In genomic region chr2:216389565-216389964, GRCh38 we compare ENCODE assay signal across 26 cellular contexts. TPM values are rescaled to one million over a fixed set of nuclear protein-coding genes. Genes with fewer than 3 reads are reported as not detected.
DNase-seq lines count a peak whose midpoint lies in the region; ATAC-seq and TF ChIP-seq lines count a peak whose summit lies in the region.
"Had no signal": no experiment of that assay in that cellular context is flagged by ENCODE, and none has a peak within 500 bp of the region (broad histone marks: within the 10 kb centered on the region; RNA-seq: fewer than 3 reads in every experiment).

No MANE protein-coding gene starts in this region.

- no peak overlapping the region for H2BK15ac ChIP-seq in IMR-90 (ENCODE audit: low read depth, low read length)

- H3K9me1 ChIP-seq in IMR-90 (ENCODE audit: insufficient read depth, low read length) = no peaks in the 10 kb centered on the region; the same call in 1 of the 2 replicates

- CTCF ChIA-PET in IMR-90 (lab: Yijun Ruan, JAX) = interaction anchor here (0.6 to 1.1 kb wide), 3 partner anchors 12 to 17 kb away, joined by 3 to 5 read pairs (median 4); partner anchors contain the start of gene MARCHF4

- ATAC-seq in IMR-90 (ENCODE audit: low read depth) (no peak), HG03439 (IDR thresholded peaks at IDR 0.05; ENCODE audit: unreplicated experiment) (no peak), HG02763 (IDR thresholded peaks at IDR 0.05; ENCODE audit: unreplicated experiment) (no peak)
- ATAC-seq: CD8-positive, alpha-beta T cell; GM12878; left colon; stimulated activated naive B cell treated with anti-CD40 and anti-IgM and Interleukin-4, amounts not matched to agents 10 μg/mL and 1 μg/mL and 100 μg/mL, for 72 hours; WTC11 had no signal

- H3K4ac ChIP-seq in IMR-90 (ENCODE audit: low read depth, low read length) = no peak overlapping the region

- no peak overlapping the region for H3K56ac ChIP-seq in IMR-90 (ENCODE audit: extremely low read depth, insufficient read depth, low read length)

- TF ChIP-seq CTCF in IMR-90 (conservative IDR thresholded peaks at IDR 0.05; ENCODE audit: low read depth, low read length) = no peak
- no peak for TF ChIP-seq CTCF in fibroblast of lung (conservative IDR thresholded peaks at IDR 0.05 in 1 of 2, IDR thresholded peaks at IDR 0.05 in 1 of 2; ENCODE audit: low read depth in 1 of 2, low read length in 2 of 2)
- no peak for TF ChIP-seq CTCF in hepatocyte (IDR thresholded peaks at IDR 0.05; ENCODE audit: poor library complexity)

- no peak overlapping the region for H2BK5ac ChIP-seq in IMR-90 (ENCODE audit: low read depth, low read length, poor library complexity, severe bottlenecking)

- H4K20me1 ChIP-seq in IMR-90 (ENCODE audit: insufficient read depth, low read length) (no peaks in the 10 kb centered on the region), fibroblast of lung (ENCODE audit: control insufficient read depth, extremely low read depth, insufficient read depth, low read length) (no peaks in the 10 kb centered on the region), hepatocyte (ENCODE audit: insufficient read depth, poor library complexity, severe bottlenecking) (no peaks in the 10 kb centered on the region)

- H3K9me3 ChIP-seq in IMR-90 (ENCODE audit: control insufficient read depth, insufficient read depth, low read length) (no peaks in the 10 kb centered on the region; the same call in 1 of the 2 replicates), fibroblast of lung (ENCODE audit: control insufficient read depth, insufficient read depth, low read depth, low read length) (no peaks in the 10 kb centered on the region), hepatocyte (ENCODE audit: low read depth) (no peaks in the 10 kb centered on the region)
- H3K9me3 ChIP-seq: adrenal gland, SJSA1 had no signal

- no peaks in the 10 kb centered on the region for H3K36me3 ChIP-seq in IMR-90 (ENCODE audit: control insufficient read depth, insufficient read depth, low read length)
- no peaks in the 10 kb centered on the region for H3K36me3 ChIP-seq in fibroblast of lung (ENCODE audit: control insufficient read depth, insufficient read depth, low read length)
- no peaks in the 10 kb centered on the region for H3K36me3 ChIP-seq in hepatocyte (replicated peaks; ENCODE audit: insufficient read depth, low read depth)
- H3K36me3 ChIP-seq: adrenal gland, cardiac muscle cell, SJSA1 had no signal

- H3K4me3 ChIP-seq in IMR-90 (ENCODE audit: insufficient read depth, low read depth, low read length) = no peak overlapping the region
- H3K4me3 ChIP-seq in fibroblast of lung (replicated peaks in 1 of 4; ENCODE audit: control extremely low read depth in 1 of 4, insufficient read depth in 1 of 4, low read depth in 3 of 4, low read length in 4 of 4) = no peak overlapping the region
- H3K4me3 ChIP-seq in hepatocyte = no peak overlapping the region
- H3K4me3 ChIP-seq: adrenal gland, cardiac muscle cell, GM12878, PC-9, SJSA1, skin epidermis had no signal

- H4K8ac ChIP-seq in IMR-90 (ENCODE audit: low read depth in 2 of 2, low read length in 2 of 2) = no peak overlapping the region

- H3K4me1 ChIP-seq in IMR-90 (ENCODE audit: control insufficient read depth, insufficient read depth, low read length) (no peaks in the 10 kb centered on the region), fibroblast of lung (ENCODE audit: control insufficient read depth, extremely low read depth, insufficient read depth, low read length) (no peaks in the 10 kb centered on the region), hepatocyte (ENCODE audit: insufficient read depth) (no peaks in the 10 kb centered on the region)
- H3K4me1 ChIP-seq: adrenal gland had no signal

- dilution Hi-C loops in IMR-90 (cut with HindIII; ENCODE audit: low sequenced_read_pairs, unreplicated experiment) = no loop called here

- H2AFZ ChIP-seq in IMR-90 (replicated peaks; ENCODE audit: low read length, poor library complexity) = no peak overlapping the region
- H2AFZ ChIP-seq in fibroblast of lung (ENCODE audit: low read length) = no peak overlapping the region
- H2AFZ ChIP-seq in hepatocyte = no peak overlapping the region
- H2AFZ ChIP-seq: PC-9 had no signal

- H3K18ac ChIP-seq in IMR-90 (ENCODE audit: low read depth, low read length) = no peak overlapping the region

- POLR2A ChIA-PET in IMR-90 (lab: Charles Lee; ENCODE audit: unreplicated experiment) = no interaction called here

- no peak overlapping the region for H2BK20ac ChIP-seq in IMR-90 (ENCODE audit: low read depth, low read length)

- no peak overlapping the region for H3K9ac ChIP-seq in IMR-90 (ENCODE audit: low read depth, low read length)
- H3K9ac ChIP-seq in fibroblast of lung (ENCODE audit: insufficient read depth, low read length) = no peak overlapping the region

- H4K5ac ChIP-seq in IMR-90 (ENCODE audit: low read depth, low read length) = no peak overlapping the region

- intact Hi-C loops in IMR-90 (cut with micrococcal nuclease) = no loop called here

- no peak overlapping the region for H2BK120ac ChIP-seq in IMR-90 (ENCODE audit: low read depth, low read length)

- BruUV-seq in IMR-90 (replicated peaks; lab: Mats Ljungman, UMichigan) = no TSS peak

- no peak overlapping the region for H2AK5ac ChIP-seq in IMR-90 (ENCODE audit: low read depth, low read length)

- no peak overlapping the region for H3K23ac ChIP-seq in IMR-90 (ENCODE audit: low read depth, low read length)

- no peak overlapping the region for H2AK9ac ChIP-seq in IMR-90 (replicated peaks; ENCODE audit: low read depth, low read length, poor library complexity)

- H3K27ac ChIP-seq in IMR-90 (ENCODE audit: insufficient read depth, low read length) = no peak overlapping the region
- no peak overlapping the region for H3K27ac ChIP-seq in fibroblast of lung (ENCODE audit: insufficient read depth, low read length)
- no peak overlapping the region for H3K27ac ChIP-seq in hepatocyte
- H3K27ac ChIP-seq: adrenal gland, cardiac muscle cell, PC-9, SJSA1, skin epidermis had no signal

- H3K27me3 ChIP-seq in IMR-90 (ENCODE audit: control insufficient read depth, insufficient read depth, low read length) (no peaks in the 10 kb centered on the region), fibroblast of lung (ENCODE audit: control insufficient read depth, insufficient read depth, low read length) (no peaks in the 10 kb centered on the region), hepatocyte (no peaks in the 10 kb centered on the region)
- H3K27me3 ChIP-seq: adrenal gland, cardiac muscle cell, SJSA1 had no signal

- H3K14ac ChIP-seq in IMR-90 (replicated peaks; ENCODE audit: low read depth, low read length) = 0 out of 2 replicates have a peak overlapping the region, but pooled peaks have one; percentile 7

- no CpG with 5 or more reads among the region's 1 CpG for WGBS in IMR-90 (ENCODE audit: extremely low coverage in 2 of 2, insufficient read length in 1 of 2), 2 experiments
- WGBS in hepatocyte (ENCODE audit: low lambda C conversion rate, missing lambda C conversion rate) = 87% methylated on average over 1 of the region's 1 CpG

- TF ChIP-seq POLR2A in IMR-90 (IDR thresholded peaks at IDR 0.05; ENCODE audit: low read depth, low read length) = no peak

- in situ Hi-C loops in IMR-90 (cut with MboI; ENCODE audit: low sequenced_read_pairs) = no loop called here

- no peaks in the 10 kb centered on the region for H3K79me1 ChIP-seq in IMR-90 (ENCODE audit: low read depth in 1 of 2, low read length in 2 of 2)

- TF ChIP-seq RAD21 in IMR-90 (IDR thresholded peaks at IDR 0.05; ENCODE audit: low read length) = no peak

- H3K79me2 ChIP-seq in fibroblast of lung (ENCODE audit: control insufficient read depth, insufficient read depth, low read length) (no peaks in the 10 kb centered on the region), hepatocyte (no peaks in the 10 kb centered on the region)

- no peak overlapping the region for H3K4me2 ChIP-seq in IMR-90 (ENCODE audit: low read depth, low read length)
- H3K4me2 ChIP-seq in fibroblast of lung (ENCODE audit: extremely low read depth, insufficient read depth, low read length) = no peak overlapping the region
- no peak overlapping the region for H3K4me2 ChIP-seq in hepatocyte
- H3K4me2 ChIP-seq: PC-9 had no signal

- no peak overlapping the region for H4K91ac ChIP-seq in IMR-90 (ENCODE audit: insufficient read depth, low read depth, low read length)

- DNase-seq in IMR-90 (peak; percentile 36), OCI-M1 (lab: John Stamatoyannopoulos, UW) (peak; percentile 90), fibroblast of lung (ENCODE audit: low read depth in 2 of 2) (peak; percentile 50 to 71), putamen (ENCODE audit: low spot score) (peak; percentile 36), hepatocyte (ENCODE audit: low spot score) (no peak), NCI-H2029 treated with DMSO at 0.1 percent for 48 hours (lab: John Stamatoyannopoulos, UW) (no peak)
- DNase-seq: activated CD4-positive, alpha-beta memory T cell treated with anti-CD3 and anti-CD28 coated beads for 36 hours; activated gamma-delta T cell; adrenal gland; CD8-positive, alpha-beta T cell; DMS153; KBM-7; left colon; NCI-H1092; NCI-H524 treated with DMSO at 0.1 percent for 48 hours; PC-9; stimulated activated CD4-positive, alpha-beta T cell treated with anti-CD3 and anti-CD28 coated beads, Interleukin-2, amount 100 ng/mL, for 24 hours; stimulated activated naive B cell treated with anti-CD40 and anti-IgM and Interleukin-4, amounts not matched to agents 10 μg/mL and 1 μg/mL and 100 μg/mL, for 72 hours had no signal

- no peaks in the 10 kb centered on the region for H3K9me2 ChIP-seq in hepatocyte (replicated peaks; ENCODE audit: insufficient read depth)

RNA-seq across cellular contexts. Expression of gene MARCHF4, which starts 17.3 kb away (rescaled TPM):
- total RNA-seq in IMR-90 (2012; rRNA removed) (2.3 and 3.1 TPM in 2 replicates), fibroblast of lung (0.26 and 1.3 TPM in 2 replicates), hepatocyte (0.13 TPM in 1 of 2 replicates, not detected in the other)
- polyA plus RNA-seq in IMR-90 (2012; rRNA removed) (12.0 and 12.9 TPM in 2 replicates), fibroblast of lung (3.6 and 7.3 TPM in 2 replicates), hepatocyte (0.28 TPM in 1 of 2 replicates, not detected in the other)
- polyA plus RNA-seq in IMR-90 (2012; cell fraction: cytosol; rRNA removed) = 6.7 and 8.3 TPM in 2 replicates
- 5.3 and 6.4 TPM in 2 replicates for polyA plus RNA-seq in IMR-90 (2012; cell fraction: nucleus; rRNA removed; ENCODE audit: low replicate concordance)
- polyA plus RNA-seq in fibroblast of lung (2012) = 8.0 and 13.5 TPM in 2 replicates
- 6.3 and 16.2 TPM in 2 replicates for polyA minus RNA-seq in fibroblast of lung (ENCODE audit: low replicate concordance)
- total RNA-seq: activated CD4-positive, alpha-beta memory T cell treated with anti-CD3 and anti-CD28 coated beads for 36 hours; cardiac muscle cell; CD8-positive, alpha-beta T cell; GM12878; posterior vena cava had no signal
- polyA plus RNA-seq: cardiac muscle cell, GM12878 had no signal

RNA-seq across cellular contexts. Expression of gene SMARCAL1, which starts 22.7 kb away (rescaled TPM):
- total RNA-seq in IMR-90 (2012; rRNA removed) (10.8 and 13.6 TPM in 2 replicates), fibroblast of lung (11.8 and 25.1 TPM in 2 replicates), hepatocyte (10.7 and 19.9 TPM in 2 replicates)
- polyA plus RNA-seq in IMR-90 (2012; rRNA removed) (21.0 and 21.4 TPM in 2 replicates), fibroblast of lung (21.5 and 29.0 TPM in 2 replicates), hepatocyte (18.8 and 22.0 TPM in 2 replicates)
- polyA plus RNA-seq in IMR-90 (2012; cell fraction: cytosol; rRNA removed) = 14.4 and 15.5 TPM in 2 replicates
- 11.3 and 15.5 TPM in 2 replicates for polyA plus RNA-seq in IMR-90 (2012; cell fraction: nucleus; rRNA removed; ENCODE audit: low replicate concordance)
- 16.6 and 19.9 TPM in 2 replicates for polyA plus RNA-seq in fibroblast of lung (2012)
- 34.3 and 40.9 TPM in 2 replicates for polyA minus RNA-seq in fibroblast of lung (ENCODE audit: low replicate concordance)

Comparison
In these comparisons a context has a peak if more than half of its experiments do, and no peak if none do; other contexts are left out.
1. DNase-seq: peak in IMR-90 (single experiment), OCI-M1 (single experiment), fibroblast of lung (2 of 2) and putamen (single experiment); none in hepatocyte (single experiment) and NCI-H2029 treated with DMSO at 0.1 percent for 48 hours (single experiment).